23 cellular contexts compared by ENCODE assay signal in the genomic region with DNA sequence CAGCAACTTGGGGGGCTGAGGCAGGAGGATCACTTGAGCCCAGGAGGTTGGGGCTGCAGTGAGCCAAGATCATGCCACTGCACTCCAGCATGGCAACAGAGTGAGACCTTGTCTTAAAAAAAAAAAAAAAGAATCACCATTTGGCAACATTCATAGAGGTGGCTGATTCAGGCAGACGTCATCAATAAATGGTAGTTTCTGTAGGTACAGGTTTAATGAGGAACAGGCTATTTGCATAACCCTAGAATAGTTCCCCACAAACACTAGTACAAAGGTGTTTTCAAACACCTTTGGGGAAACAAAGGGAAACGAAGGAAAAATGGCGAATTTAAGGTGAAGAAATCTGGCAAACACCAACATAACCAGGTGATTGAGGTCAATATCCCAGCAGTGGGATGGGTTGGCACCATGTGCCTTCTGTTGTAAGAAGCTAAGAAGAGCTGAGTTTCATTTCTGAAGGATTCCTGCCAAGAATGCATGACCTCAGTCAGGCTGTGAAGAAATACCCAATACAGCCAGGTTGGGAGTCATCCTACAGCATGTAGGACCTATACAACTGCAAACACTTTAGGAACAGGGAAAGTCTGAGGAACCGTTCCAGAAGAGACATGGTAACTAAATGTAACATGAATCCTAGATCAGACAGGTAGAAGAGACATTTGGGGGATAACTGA. TPM values are rescaled to one million over a fixed set of nuclear protein-coding genes. Genes with fewer than 3 reads are reported as not detected.
DNase-seq lines count a peak whose midpoint lies in the region; ATAC-seq and TF ChIP-seq lines count a peak whose summit lies in the region.
"Had no signal": no experiment of that assay in that cellular context is flagged by ENCODE, and none has a peak within 500 bp of the region (broad histone marks: within the 10 kb centered on the region; RNA-seq: fewer than 3 reads in every experiment).

No MANE protein-coding gene starts in this region.

- TF ChIP-seq CTCF in esophagus muscularis mucosa (IDR thresholded peaks at IDR 0.05) (no peak), osteoblast (IDR thresholded peaks at IDR 0.05; ENCODE audit: extremely low read depth, low read depth, low read length) (no peak)

- H3K9me3 ChIP-seq in CD4-positive, CD25-positive, alpha-beta regulatory T cell (ENCODE audit: control insufficient read depth in 2 of 2, low read length in 2 of 2), result no peaks in the 10 kb centered on the region
- no peaks in the 10 kb centered on the region for H3K9me3 ChIP-seq in esophagus muscularis mucosa
- no peaks in the 10 kb centered on the region for H3K9me3 ChIP-seq in osteoblast (ENCODE audit: low read depth, low read length)

- no peaks in the 10 kb centered on the region for H3K36me3 ChIP-seq in CD4-positive, CD25-positive, alpha-beta regulatory T cell (ENCODE audit: control insufficient read depth, insufficient read depth, low read length)
- H3K36me3 ChIP-seq in esophagus muscularis mucosa, result no peaks in the 10 kb centered on the region
- no peaks in the 10 kb centered on the region for H3K36me3 ChIP-seq in osteoblast (ENCODE audit: insufficient read depth, low read length)
- H3K36me3 ChIP-seq: BLaER1 had no signal

- H3K4me1 ChIP-seq in CD4-positive, CD25-positive, alpha-beta regulatory T cell (ENCODE audit: control insufficient read depth, insufficient read depth, low read length, poor library complexity, severe bottlenecking), result no peaks in the 10 kb centered on the region
- H3K4me1 ChIP-seq in esophagus muscularis mucosa (peaks cover under 1 to 8% (median 2%) of the 10 kb centered on the region in 4 donors), osteoblast (ENCODE audit: insufficient read depth, low read length) (peaks cover 2% of the 10 kb centered on the region)
- H3K4me1 ChIP-seq: BLaER1 had no signal

- no peak for TF ChIP-seq POLR2A in esophagus muscularis mucosa (IDR thresholded peaks at IDR 0.05; ENCODE audit: low read depth)

- no peak for ATAC-seq in CD4-positive, CD25-positive, alpha-beta regulatory T cell (ENCODE audit: low read depth in 2 of 2)
- ATAC-seq in GM18858 (IDR thresholded peaks at IDR 0.05; ENCODE audit: unreplicated experiment) (no peak), HG03469 (IDR thresholded peaks at IDR 0.05; ENCODE audit: unreplicated experiment) (no peak), GM21825 (IDR thresholded peaks at IDR 0.05; ENCODE audit: unreplicated experiment) (no peak), HG02973 (IDR thresholded peaks at IDR 0.05; ENCODE audit: unreplicated experiment) (no peak)
- ATAC-seq: effector memory CD8-positive, alpha-beta T cell; T-cell had no signal

- DNase-seq in CD4-positive, CD25-positive, alpha-beta regulatory T cell, result no peak
- DNase-seq in NCI-H226, result peak; percentile 89
- DNase-seq in esophagus muscularis mucosa (ENCODE audit: extremely low spot score), result peak; percentile 24
- peak; percentile 75 for DNase-seq in osteoblast (ENCODE audit: insufficient read length, low spot score, missing footprints)
- DNase-seq: activated CD8-positive, alpha-beta memory T cell treated with anti-CD3 and anti-CD28 coated beads for 24 hours; caudate nucleus; DMS153; effector memory CD8-positive, alpha-beta T cell; KG1; kidney glomerular epithelial cell; midbrain; NCI-H1105 treated with DMSO at 0.1 percent for 48 hours; NCI-H2171 treated with DMSO at 0.1 percent for 48 hours; RPMI8226; T-cell had no signal

- peaks cover 0 to 2% (median 0%) of the 10 kb centered on the region in 7 donors for H3K9me3 Mint-ChIP-seq in CD4-positive, CD25-positive, alpha-beta regulatory T cell
- H3K9me3 Mint-ChIP-seq: activated T-helper 1 cell treated with anti-CD3 and anti-CD28 coated beads, Interleukin-12 subunit alpha, Interleukin-12 subunit beta, Interleukin-2, Interleukin-4 antibody, amounts not matched to agents 30 ng/mL and 10 ng/mL and 1 ng/mL, durations not matched to agents 14 hours and 24 hours and 36 hours; effector memory CD8-positive, alpha-beta T cell; neural crest cell; T-cell had no signal

- H3K36me3 Mint-ChIP-seq in CD4-positive, CD25-positive, alpha-beta regulatory T cell, result no peaks in the 10 kb centered on the region
- H3K36me3 Mint-ChIP-seq: T-cell had no signal

- H3K4me3 ChIP-seq in CD4-positive, CD25-positive, alpha-beta regulatory T cell (ENCODE audit: low read depth, low read length), result no peak overlapping the region
- H3K4me3 ChIP-seq in esophagus muscularis mucosa, result no peak overlapping the region
- no peak overlapping the region for H3K4me3 ChIP-seq in osteoblast (ENCODE audit: insufficient read depth, low read length)
- H3K4me3 ChIP-seq: BLaER1, hepatocyte had no signal

- H3K27me3 Mint-ChIP-seq in CD4-positive, CD25-positive, alpha-beta regulatory T cell, result peaks cover 22% of the 10 kb centered on the region

- 91% methylated on average over 4 of the region's 4 CpGs for WGBS in esophagus muscularis mucosa

- no peak overlapping the region for H2AFZ ChIP-seq in osteoblast (ENCODE audit: low read length)
- H2AFZ ChIP-seq: hepatocyte had no signal

- no peak overlapping the region for H3K27ac ChIP-seq in CD4-positive, CD25-positive, alpha-beta regulatory T cell (ENCODE audit: insufficient read depth, low read length, poor library complexity, severe bottlenecking)
- H3K27ac ChIP-seq in esophagus muscularis mucosa (replicated peaks in 1 of 4), result no peak overlapping the region
- no peak overlapping the region for H3K27ac ChIP-seq in osteoblast (ENCODE audit: low read depth, low read length)
- H3K27ac ChIP-seq: BLaER1, hepatocyte had no signal

- H3K27ac Mint-ChIP-seq in CD4-positive, CD25-positive, alpha-beta regulatory T cell, result peak overlapping the region in 2 of 3 donors; percentile 1 to 72
- H3K27ac Mint-ChIP-seq: activated T-helper 1 cell treated with anti-CD3 and anti-CD28 coated beads, Interleukin-12 subunit alpha, Interleukin-12 subunit beta, Interleukin-2, Interleukin-4 antibody, amounts not matched to agents 30 ng/mL and 10 ng/mL and 1 ng/mL, durations not matched to agents 14 hours and 24 hours and 36 hours; effector memory CD8-positive, alpha-beta T cell; T-cell had no signal

- H3K4me1 Mint-ChIP-seq in CD4-positive, CD25-positive, alpha-beta regulatory T cell, result peaks cover 4 to 8% (median 6%) of the 10 kb centered on the region in 4 donors

- H3K79me2 ChIP-seq in osteoblast (ENCODE audit: insufficient read depth, low read length), result no peaks in the 10 kb centered on the region
- H3K79me2 ChIP-seq: hepatocyte had no signal

- no peak overlapping the region for H3K4me2 ChIP-seq in osteoblast (ENCODE audit: insufficient read depth, low read length)
- H3K4me2 ChIP-seq: BLaER1, hepatocyte had no signal

- no peaks in the 10 kb centered on the region for H4K20me1 ChIP-seq in osteoblast (ENCODE audit: insufficient read depth, low read length)
- H4K20me1 ChIP-seq: BLaER1 had no signal

- no peak for TF ChIP-seq EP300 in esophagus muscularis mucosa (IDR thresholded peaks at IDR 0.05)

- intact Hi-C loops in esophagus muscularis mucosa (cut with DNase I), result no loop called here

- H3K27me3 ChIP-seq in CD4-positive, CD25-positive, alpha-beta regulatory T cell (ENCODE audit: control insufficient read depth, insufficient read depth, low read length), result peaks cover 13% of the 10 kb centered on the region
- peaks cover 0 to 11% (median under 1%) of the 10 kb centered on the region in 4 donors for H3K27me3 ChIP-seq in esophagus muscularis mucosa
- peaks cover 10% of the 10 kb centered on the region for H3K27me3 ChIP-seq in osteoblast (ENCODE audit: insufficient read depth, low read length)
- H3K27me3 ChIP-seq: BLaER1 had no signal

- H3K4me3 Mint-ChIP-seq in CD4-positive, CD25-positive, alpha-beta regulatory T cell, result no peak overlapping the region
- H3K4me3 Mint-ChIP-seq: activated T-helper 1 cell treated with anti-CD3 and anti-CD28 coated beads, Interleukin-12 subunit alpha, Interleukin-12 subunit beta, Interleukin-2, Interleukin-4 antibody, amounts not matched to agents 30 ng/mL and 10 ng/mL and 1 ng/mL, durations not matched to agents 14 hours and 24 hours and 36 hours; effector memory CD8-positive, alpha-beta T cell; neural crest cell; T-cell had no signal

RNA-seq across cellular contexts. Expression of a gene that starts 5.6 kb away (rescaled TPM):
- total RNA-seq in CD4-positive, CD25-positive, alpha-beta regulatory T cell, result 0.32 TPM
- polyA plus RNA-seq in CD4-positive, CD25-positive, alpha-beta regulatory T cell, result not detected
- total RNA-seq in esophagus muscularis mucosa (under 1 TPM in 2 of 4 donors, not detected in 2; 0.19 to 0.33 TPM), osteoblast (0.29 TPM in 1 of 2 replicates, not detected in the other)

Comparison
In these comparisons a context has a peak if more than half of its experiments do, and no peak if none do; other contexts are left out.
1. DNase-seq: peak in NCI-H226 (single experiment), esophagus muscularis mucosa (single experiment) and osteoblast (single experiment); none in CD4-positive, CD25-positive, alpha-beta regulatory T cell (0 of 3).